In the genomic region with DNA sequence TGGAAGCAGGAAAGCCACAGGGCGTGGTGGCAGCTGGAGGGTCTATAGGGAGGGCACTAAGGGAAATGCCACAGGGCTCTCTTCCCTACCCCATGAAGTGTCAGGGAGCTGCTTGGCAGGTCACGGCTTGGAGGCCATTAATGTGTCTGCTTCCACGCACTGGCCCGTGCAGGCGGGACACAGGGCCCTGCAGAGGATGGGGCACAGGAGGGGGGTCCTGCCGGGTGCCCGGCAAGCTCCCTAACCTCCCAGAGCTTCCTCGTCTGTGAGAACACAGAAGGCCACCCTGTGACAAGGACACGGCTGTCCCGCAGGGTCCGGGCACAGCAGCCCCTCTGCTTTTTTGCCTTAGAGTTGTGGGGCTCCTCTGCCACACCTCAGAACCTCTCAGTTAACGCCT, we compare ENCODE assay signal across 22 cellular contexts.
"Had no signal": no experiment of that assay in that cellular context is flagged by ENCODE, and none has a peak within 500 bp of the region (broad histone marks: within the 10 kb centered on the region; RNA-seq: fewer than 3 reads in every experiment).

No MANE protein-coding gene starts in this region.

- H3K4me3 ChIP-seq: colonic mucosa, esophagus squamous epithelium, gastrocnemius medialis, hepatocyte, left lung, lower lobe of right lung, mucosa of descending colon had no signal

- H3K27ac ChIP-seq: colonic mucosa, epithelial cell of prostate, esophagus squamous epithelium, gastrocnemius medialis, hepatocyte, left lung, lower lobe of right lung had no signal

- H3K79me2 ChIP-seq: hepatocyte had no signal

- DNase-seq: colonic mucosa; cortex of kidney; effector CD8-positive, alpha-beta T cell; effector memory CD8-positive, alpha-beta T cell; endodermal cell; erythroblast; esophagus squamous epithelium; foreskin fibroblast; foreskin melanocyte; gastrocnemius medialis; glutamatergic neuron; head of caudate nucleus; hypothalamus; left cardiac atrium; left ventricle myocardium superior; lower lobe of right lung; mesenchymal stem cell; mucosa of descending colon had no signal

- ATAC-seq: effector memory CD8-positive, alpha-beta T cell; esophagus mucosa; gastrocnemius medialis; left cardiac atrium; left lung; left ventricle myocardium superior; lower lobe of right lung; mucosa of descending colon had no signal

- H3K4me2 ChIP-seq: hepatocyte had no signal

- H3K27me3 ChIP-seq: colonic mucosa, esophagus squamous epithelium, gastrocnemius medialis, hepatocyte, left lung had no signal

- H3K9me3 ChIP-seq: colonic mucosa, esophagus squamous epithelium, gastrocnemius medialis, left lung, lower lobe of right lung, mucosa of descending colon had no signal

- H3K36me3 ChIP-seq: colonic mucosa, gastrocnemius medialis, lower lobe of right lung had no signal

- H2AFZ ChIP-seq: hepatocyte had no signal

- H3K4me1 ChIP-seq: colonic mucosa, esophagus squamous epithelium, gastrocnemius medialis, left lung, lower lobe of right lung had no signal
